25 cellular contexts compared by ENCODE assay signal in the genomic region with DNA sequence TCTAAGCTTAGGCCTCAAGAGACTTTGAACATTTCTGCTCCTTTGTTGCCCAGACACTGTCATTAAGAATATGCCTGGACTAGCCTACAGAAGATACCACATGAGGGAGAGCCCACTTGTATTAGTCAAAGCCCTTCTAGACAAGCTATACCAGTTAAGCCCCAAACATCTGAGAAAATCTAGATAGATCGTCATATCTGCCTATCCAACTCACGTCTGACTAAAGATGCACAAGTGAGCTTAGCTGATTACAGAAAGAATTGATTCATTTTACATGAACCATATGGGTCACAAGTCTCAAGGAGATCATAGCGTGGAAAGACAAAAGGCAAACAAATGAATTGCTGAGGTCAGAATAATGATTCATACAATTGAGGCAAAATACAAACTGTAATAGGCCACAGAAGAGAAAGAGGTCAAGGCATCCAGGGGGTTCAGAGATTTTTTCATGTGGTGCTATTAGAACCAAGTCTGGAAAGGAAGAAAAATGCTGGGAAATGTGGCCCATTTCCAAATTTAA.
"Had no signal": no experiment of that assay in that cellular context is flagged by ENCODE, and none has a peak within 500 bp of the region (broad histone marks: within the 10 kb centered on the region; RNA-seq: fewer than 3 reads in every experiment).

No MANE protein-coding gene starts in this region.

- H3K27me3 Mint-ChIP-seq: activated naive CD8-positive, alpha-beta T cell treated with anti-CD3 and anti-CD28 coated beads for 36 hours; dendritic cell treated with granulocyte-macrophage colony-stimulating factor and Interleukin-4, amounts not matched to agents 40 ng/mL and 50 ng/mL, for 4 days; naive thymus-derived CD4-positive, alpha-beta T cell; T-cell had no signal

- H3K27me3 ChIP-seq: ascending aorta, heart right ventricle, sigmoid colon, suprapubic skin, tibial artery, upper lobe of right lung had no signal

- H3K36me3 ChIP-seq: ascending aorta, heart right ventricle, sigmoid colon, suprapubic skin, tibial artery, upper lobe of right lung had no signal

- H3K9ac ChIP-seq: parathyroid adenoma had no signal

- H3K4me3 Mint-ChIP-seq: activated naive CD8-positive, alpha-beta T cell treated with anti-CD3 and anti-CD28 coated beads for 36 hours; dendritic cell treated with granulocyte-macrophage colony-stimulating factor and Interleukin-4, amounts not matched to agents 40 ng/mL and 50 ng/mL, for 4 days; naive thymus-derived CD4-positive, alpha-beta T cell; T-cell had no signal

- H2AFZ ChIP-seq: parathyroid adenoma had no signal

- FAIRE-seq: endometrium had no signal

- H3K4me3 ChIP-seq: ascending aorta, heart right ventricle, psoas muscle, sigmoid colon, suprapubic skin, tibial artery, upper lobe of right lung had no signal

- H3K27ac Mint-ChIP-seq: activated naive CD8-positive, alpha-beta T cell treated with anti-CD3 and anti-CD28 coated beads for 36 hours; dendritic cell treated with granulocyte-macrophage colony-stimulating factor and Interleukin-4, amounts not matched to agents 40 ng/mL and 50 ng/mL, for 4 days; naive thymus-derived CD4-positive, alpha-beta T cell; T-cell had no signal

- ATAC-seq: heart right ventricle; naive thymus-derived CD4-positive, alpha-beta T cell; psoas muscle; T-cell; upper lobe of right lung had no signal

- H3K4me1 Mint-ChIP-seq: activated naive CD8-positive, alpha-beta T cell treated with anti-CD3 and anti-CD28 coated beads for 36 hours; T-cell had no signal

- H3K79me2 ChIP-seq: parathyroid adenoma had no signal

- H3K4me1 ChIP-seq: ascending aorta, parathyroid adenoma, psoas muscle, sigmoid colon, suprapubic skin, upper lobe of right lung had no signal

- DNase-seq: activated CD4-positive, alpha-beta T cell treated with anti-CD3 and anti-CD28 coated beads for 4 hours; activated CD4-positive, alpha-beta T cell treated with anti-CD3 and anti-CD28 coated beads, Interleukin-2, amount 50 U/mL, for 48 hours; activated CD8-positive, alpha-beta memory T cell treated with anti-CD3 and anti-CD28 coated beads for 24 hours; activated effector memory CD4-positive, alpha-beta T cell treated with Interleukin-2 at 50 U/mL for 16 hours; activated naive CD4-positive, alpha-beta T cell treated with Interleukin-2 at 50 U/mL for 16 hours; central memory CD4-positive, alpha-beta T cell; effector CD8-positive, alpha-beta T cell; foreskin fibroblast; heart right ventricle; midbrain; naive thymus-derived CD4-positive, alpha-beta T cell; occipital lobe; psoas muscle; sigmoid colon; stimulated activated naive CD4-positive, alpha-beta T cell; T-cell; tibial artery; upper lobe of right lung had no signal

- H3K36me3 Mint-ChIP-seq: activated naive CD8-positive, alpha-beta T cell treated with anti-CD3 and anti-CD28 coated beads for 36 hours; naive thymus-derived CD4-positive, alpha-beta T cell; T-cell had no signal

- H3K9me3 ChIP-seq: ascending aorta, heart right ventricle, psoas muscle, sigmoid colon, suprapubic skin, tibial artery, upper lobe of right lung had no signal

- H3K27ac ChIP-seq: ascending aorta, heart right ventricle, parathyroid adenoma, psoas muscle, sigmoid colon, suprapubic skin, tibial artery, upper lobe of right lung, VCaP had no signal
